15 cellular contexts compared by ENCODE assay signal in the genomic region with DNA sequence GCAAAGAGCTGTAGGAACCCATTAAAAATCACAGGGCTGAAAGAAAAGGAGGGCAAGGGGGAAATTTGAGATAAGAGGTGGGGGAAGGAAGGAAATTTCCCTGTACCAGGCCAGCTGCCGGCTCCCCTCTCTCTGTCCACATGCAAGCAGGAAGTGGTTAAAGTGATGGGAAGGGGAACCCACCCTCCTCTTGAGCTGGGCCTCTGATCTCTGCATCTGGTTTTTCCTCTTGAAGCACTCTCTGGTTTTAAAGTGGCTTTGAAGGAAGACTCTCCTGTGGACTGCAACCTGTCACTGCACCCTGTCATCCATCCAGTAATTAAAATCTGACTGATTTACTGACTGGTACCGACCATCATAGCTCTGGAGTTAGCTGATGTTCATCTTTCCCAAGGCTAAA.
"Had no signal": no experiment of that assay in that cellular context is flagged by ENCODE, and none has a peak within 500 bp of the region (broad histone marks: within the 10 kb centered on the region; RNA-seq: fewer than 3 reads in every experiment).

No MANE protein-coding gene starts in this region.

- H3K27me3 ChIP-seq: body of pancreas, upper lobe of left lung had no signal

- H3K9me3 ChIP-seq: body of pancreas, left ventricle myocardium inferior, mucosa of descending colon, upper lobe of left lung had no signal

- FAIRE-seq: colon, endometrium, kidney, small intestine had no signal

- H3K27ac ChIP-seq: body of pancreas, left ventricle myocardium inferior, upper lobe of left lung had no signal

- H3K4me3 ChIP-seq: body of pancreas, left ventricle myocardium inferior, mucosa of descending colon, upper lobe of left lung had no signal

- H3K4me1 ChIP-seq: body of pancreas, left ventricle myocardium inferior, upper lobe of left lung had no signal

- ATAC-seq: body of pancreas, mucosa of descending colon, right cardiac atrium had no signal

- H3K36me3 ChIP-seq: left ventricle myocardium inferior, upper lobe of left lung had no signal

- DNase-seq: activated CD4-positive, alpha-beta T cell treated with anti-CD3 and anti-CD28 coated beads, Interleukin-2, amount 50 U/mL, for 1 hour; activated T-cell treated with anti-CD3 and anti-CD28 coated beads for 4 hours; amygdala; body of pancreas; caudate nucleus; kidney; left ventricle myocardium inferior; mucosa of descending colon; natural killer cell; SW 1271; upper lobe of left lung had no signal
